ENCODE assay signal across 8 cellular contexts in the genomic region with DNA sequence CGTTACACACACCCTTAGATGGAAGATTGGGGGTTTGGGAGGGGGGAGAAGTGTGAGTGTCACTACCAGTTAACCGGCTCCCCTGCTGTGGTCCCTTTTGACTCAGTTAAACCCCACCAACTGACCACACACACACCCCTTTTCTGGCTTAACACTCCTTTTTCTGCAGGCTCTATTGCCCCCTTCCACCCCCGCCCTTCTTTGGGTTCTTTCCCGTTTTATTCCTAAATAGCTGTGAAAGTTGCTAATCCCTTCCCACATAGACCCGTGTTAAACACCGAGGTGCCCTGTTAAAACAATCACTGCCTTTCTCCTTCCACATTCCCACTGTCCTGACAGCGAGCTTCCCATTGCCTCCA. TPM values are rescaled to one million over a fixed set of nuclear protein-coding genes. Genes with fewer than 3 reads are reported as not detected.
A peak's percentile ranks its signal among the peaks of the same experiment; 100 is the strongest.
DNase-seq lines count a peak whose midpoint lies in the region; ATAC-seq, FAIRE-seq and TF ChIP-seq lines count a peak whose summit lies in the region.

No MANE protein-coding gene starts in this region.

- TF ChIP-seq CTCF in WTC11 (IDR thresholded peaks at IDR 0.05), result no peak
- no peak for TF ChIP-seq CTCF in glutamatergic neuron (IDR thresholded peaks at IDR 0.05; ENCODE audit: partially characterized antibody, unreplicated experiment)

- H3K4me3 ChIP-seq in skeletal muscle cell (ENCODE audit: low read depth, low read length), result peak overlapping the region; percentile 95

- peak; percentile 24 for FAIRE-seq in GM18507 (lab: Jason Lieb, UNC)

- H3K9me3 Mint-ChIP-seq in WTC11 (no peaks in the 10 kb centered on the region), glutamatergic neuron (ENCODE audit: unreplicated experiment) (peaks cover 5% of the 10 kb centered on the region)

- H3K4me1 Mint-ChIP-seq in WTC11, result peaks cover 8% of the 10 kb centered on the region
- H3K4me1 Mint-ChIP-seq in glutamatergic neuron (ENCODE audit: low read depth, unreplicated experiment), result peaks cover 3% of the 10 kb centered on the region

- H3K27ac Mint-ChIP-seq in WTC11 (no peak overlapping the region), glutamatergic neuron (ENCODE audit: unreplicated experiment) (no peak overlapping the region)

- H3K4me3 Mint-ChIP-seq in WTC11 (peak overlapping the region; percentile 81), glutamatergic neuron (ENCODE audit: unreplicated experiment) (peak overlapping the region; percentile 88)

- H3K27me3 Mint-ChIP-seq in WTC11 (ENCODE audit: low read depth) (peaks cover 51% of the 10 kb centered on the region), glutamatergic neuron (ENCODE audit: unreplicated experiment) (peaks cover 12% of the 10 kb centered on the region)

- POLR2A ChIA-PET in WTC11 (lab: Charles Lee), result interaction anchor here (0.7 kb wide), 1 partner anchor 390 kb away, joined by 8 read pairs; no protein-coding TSS in a partner anchor

- ATAC-seq in WTC11 (no peak), HG02571 (IDR thresholded peaks at IDR 0.05; ENCODE audit: unreplicated experiment) (no peak)

- CTCF ChIA-PET in WTC11 (lab: Charles Lee), result no interaction called here

- H3K36me3 Mint-ChIP-seq in WTC11, result no peaks in the 10 kb centered on the region
- H3K36me3 Mint-ChIP-seq in glutamatergic neuron (ENCODE audit: unreplicated experiment), result no peaks in the 10 kb centered on the region

- DNase-seq in GM18507 (ENCODE audit: extremely low spot score, insufficient read length, low read depth) (no peak), WTC11 (ENCODE audit: low spot score) (no peak), glutamatergic neuron (no peak), skeletal muscle cell (ENCODE audit: low read depth) (no peak), NCI-H187 (lab: John Stamatoyannopoulos, UW) (no peak), globus pallidus (ENCODE audit: low spot score) (no peak)
- DNase-seq in activated CD8-positive, alpha-beta memory T cell treated with anti-CD3 and anti-CD28 coated beads, Interleukin-2, amount 50 U/mL, for 48 hours, result no peak

TF ChIP-seq in WTC11, 78 proteins besides CTCF, POLR2A, EP300 and RAD21:
- TF ChIP-seq, protein P1, sequence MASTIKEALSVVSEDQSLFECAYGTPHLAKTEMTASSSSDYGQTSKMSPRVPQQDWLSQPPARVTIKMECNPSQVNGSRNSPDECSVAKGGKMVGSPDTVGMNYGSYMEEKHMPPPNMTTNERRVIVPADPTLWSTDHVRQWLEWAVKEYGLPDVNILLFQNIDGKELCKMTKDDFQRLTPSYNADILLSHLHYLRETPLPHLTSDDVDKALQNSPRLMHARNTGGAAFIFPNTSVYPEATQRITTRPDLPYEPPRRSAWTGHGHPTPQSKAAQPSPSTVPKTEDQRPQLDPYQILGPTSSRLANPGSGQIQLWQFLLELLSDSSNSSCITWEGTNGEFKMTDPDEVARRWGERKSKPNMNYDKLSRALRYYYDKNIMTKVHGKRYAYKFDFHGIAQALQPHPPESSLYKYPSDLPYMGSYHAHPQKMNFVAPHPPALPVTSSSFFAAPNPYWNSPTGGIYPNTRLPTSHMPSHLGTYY (CRISPR knock-in tag; IDR thresholded peaks at IDR 0.05), result no peak
- TF ChIP-seq GABPB1 (CRISPR knock-in tag; IDR thresholded peaks at IDR 0.05) (no peak), SOX15 (CRISPR knock-in tag; IDR thresholded peaks at IDR 0.05) (no peak), JAZF1 (CRISPR knock-in tag; IDR thresholded peaks at IDR 0.05) (no peak), ZNF671 (CRISPR knock-in tag; IDR thresholded peaks at IDR 0.05) (no peak)
- TF ChIP-seq, protein P2, sequence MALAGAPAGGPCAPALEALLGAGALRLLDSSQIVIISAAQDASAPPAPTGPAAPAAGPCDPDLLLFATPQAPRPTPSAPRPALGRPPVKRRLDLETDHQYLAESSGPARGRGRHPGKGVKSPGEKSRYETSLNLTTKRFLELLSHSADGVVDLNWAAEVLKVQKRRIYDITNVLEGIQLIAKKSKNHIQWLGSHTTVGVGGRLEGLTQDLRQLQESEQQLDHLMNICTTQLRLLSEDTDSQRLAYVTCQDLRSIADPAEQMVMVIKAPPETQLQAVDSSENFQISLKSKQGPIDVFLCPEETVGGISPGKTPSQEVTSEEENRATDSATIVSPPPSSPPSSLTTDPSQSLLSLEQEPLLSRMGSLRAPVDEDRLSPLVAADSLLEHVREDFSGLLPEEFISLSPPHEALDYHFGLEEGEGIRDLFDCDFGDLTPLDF (CRISPR knock-in tag; IDR thresholded peaks at IDR 0.05), result no peak
- TF ChIP-seq, protein P3, sequence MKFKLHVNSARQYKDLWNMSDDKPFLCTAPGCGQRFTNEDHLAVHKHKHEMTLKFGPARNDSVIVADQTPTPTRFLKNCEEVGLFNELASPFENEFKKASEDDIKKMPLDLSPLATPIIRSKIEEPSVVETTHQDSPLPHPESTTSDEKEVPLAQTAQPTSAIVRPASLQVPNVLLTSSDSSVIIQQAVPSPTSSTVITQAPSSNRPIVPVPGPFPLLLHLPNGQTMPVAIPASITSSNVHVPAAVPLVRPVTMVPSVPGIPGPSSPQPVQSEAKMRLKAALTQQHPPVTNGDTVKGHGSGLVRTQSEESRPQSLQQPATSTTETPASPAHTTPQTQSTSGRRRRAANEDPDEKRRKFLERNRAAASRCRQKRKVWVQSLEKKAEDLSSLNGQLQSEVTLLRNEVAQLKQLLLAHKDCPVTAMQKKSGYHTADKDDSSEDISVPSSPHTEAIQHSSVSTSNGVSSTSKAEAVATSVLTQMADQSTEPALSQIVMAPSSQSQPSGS (CRISPR knock-in tag; IDR thresholded peaks at IDR 0.05; ENCODE audit: borderline replicate concordance, low read depth), result no peak

RNA-seq across cellular contexts. Expression of a gene that starts 3.7 kb away (rescaled TPM):
- total RNA-seq in WTC11 (2021) (2.6 to 3.6 TPM (median 2.8 TPM) in 3 replicates), glutamatergic neuron (ENCODE audit: unreplicated experiment) (0.29 TPM)
